18 cellular contexts compared by ENCODE assay signal in the genomic region with DNA sequence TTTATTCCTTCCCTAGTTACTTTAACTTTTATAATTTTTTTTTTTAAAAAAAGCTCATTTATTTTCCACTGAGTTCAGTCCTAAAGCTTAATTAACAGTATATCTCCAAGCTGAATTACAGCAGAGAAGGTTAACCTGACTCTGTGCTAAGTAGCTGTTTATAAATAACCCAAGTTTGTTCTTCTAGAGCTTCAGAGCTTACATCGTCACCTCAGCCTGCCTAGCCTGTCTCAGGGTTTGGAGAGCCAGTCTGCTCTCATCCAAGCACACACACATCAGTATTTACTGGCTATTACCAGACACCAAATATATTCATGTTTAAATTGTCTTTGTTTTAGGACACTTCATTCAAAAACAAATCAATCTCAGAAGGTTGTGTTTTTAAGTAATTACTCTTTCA.
A peak's percentile ranks its signal among the peaks of the same experiment; 100 is the strongest.
DNase-seq lines count a peak whose midpoint lies in the region; ATAC-seq, FAIRE-seq and TF ChIP-seq lines count a peak whose summit lies in the region.
"Had no signal": no experiment of that assay in that cellular context is flagged by ENCODE, and none has a peak within 500 bp of the region (broad histone marks: within the 10 kb centered on the region; RNA-seq: fewer than 3 reads in every experiment).

No MANE protein-coding gene starts in this region.

- no peak overlapping the region for H3K4ac ChIP-seq in H1 (replicated peaks; ENCODE audit: insufficient read length, low read depth, low read length)

- no peak overlapping the region for H3K9ac ChIP-seq in H1 (replicated peaks in 1 of 4; ENCODE audit: extremely low read depth in 1 of 4, low read depth in 3 of 4, low read length in 3 of 4)
- H3K9ac ChIP-seq: BLaER1, GM23248 had no signal

- no peak overlapping the region for H2AFZ ChIP-seq in H1 (ENCODE audit: low read length)
- H2AFZ ChIP-seq: GM23248 had no signal

- H3K4me2 ChIP-seq in H1 (ENCODE audit: insufficient read depth in 1 of 2, low read depth in 2 of 2, low read length in 2 of 2): no peak overlapping the region
- H3K4me2 ChIP-seq: BLaER1 had no signal

- peaks cover 0 to 7% (median 0%) of the 10 kb centered on the region in 4 experiments; a peak in 2 of 7 replicates for H3K4me1 ChIP-seq in H1 (replicated peaks in 1 of 4; ENCODE audit: control insufficient read depth in 3 of 4, insufficient read depth in 4 of 4, low read length in 3 of 4)
- no peaks in the 10 kb centered on the region for H3K4me1 ChIP-seq in psoas muscle
- H3K4me1 ChIP-seq in adrenal gland (replicated peaks in 1 of 2): no peaks in the 10 kb centered on the region
- H3K4me1 ChIP-seq: BLaER1 had no signal

- H2AK5ac ChIP-seq in H1 (ENCODE audit: low read depth, low read length): no peak overlapping the region

- H2BK5ac ChIP-seq in H1 (ENCODE audit: low read depth, low read length): no peak overlapping the region

- TF ChIP-seq RAD21 in H1 (IDR thresholded peaks at IDR 0.05 in 1 of 2, conservative IDR thresholded peaks at IDR 0.05 in 1 of 2; ENCODE audit: low read depth in 2 of 2, low read length in 2 of 2): no peak

- H3K9me3 ChIP-seq in H1 (ENCODE audit: insufficient read depth in 2 of 2, low read depth in 1 of 2, low read length in 1 of 2) (no peaks in the 10 kb centered on the region), psoas muscle (no peaks in the 10 kb centered on the region), adrenal gland (replicated peaks in 1 of 3) (no peaks in the 10 kb centered on the region)
- H3K9me3 ChIP-seq: BLaER1 had no signal

- H4K20me1 ChIP-seq in H1 (replicated peaks in 1 of 2; ENCODE audit: control insufficient read depth in 1 of 2, insufficient read depth in 2 of 2, low read length in 2 of 2): no peaks in the 10 kb centered on the region
- H4K20me1 ChIP-seq: BLaER1 had no signal

- H2BK15ac ChIP-seq in H1 (ENCODE audit: low read length): no peak overlapping the region

- intact Hi-C loops in Right ventricle myocardium inferior (cut with DNase I): no loop called here
- intact Hi-C loops in cardiac septum (cut with DNase I): no loop called here
- intact Hi-C loops in left ventricle myocardium superior (cut with micrococcal nuclease): no loop called here
- intact Hi-C loops in psoas muscle (cut with DNase I): no loop called here
- intact Hi-C loops in adrenal gland (cut with DNase I): no loop called here

- H4K91ac ChIP-seq in H1 (replicated peaks; ENCODE audit: insufficient read length, low read length): no peak overlapping the region

- no peak overlapping the region for H3K56ac ChIP-seq in H1 (replicated peaks; ENCODE audit: insufficient read length, low read depth, low read length)

- 88% methylated on average over 1 of the region's 1 CpG; no CpG with 5 or more reads in 1 of the 2 experiments for WGBS in H1 (ENCODE audit: extremely low coverage in 1 of 2, insufficient coverage in 1 of 2, insufficient read length in 1 of 2, insufficient replicate concordance in 2 of 2, low coverage in 1 of 2, low lambda C conversion rate in 2 of 2, missing lambda C conversion rate in 1 of 2), 2 experiments
- WGBS in psoas muscle, 3 donors: 37 to 56% (median 41%) methylated on average over 1 of the region's 1 CpG
- WGBS in adrenal gland, 4 donors: 90 to 100% (median 97%) methylated on average over 1 of the region's 1 CpG

- H2BK12ac ChIP-seq in H1 (ENCODE audit: low read depth, low read length): no peak overlapping the region

- no peak overlapping the region for H3K18ac ChIP-seq in H1 (ENCODE audit: extremely low read depth, low read length)

- no peak overlapping the region for H3K14ac ChIP-seq in H1 (ENCODE audit: insufficient read length)

- CTCF ChIA-PET in H1 (lab: Charles Lee; ENCODE audit: partially characterized antibody): no interaction called here

- H3K27me3 ChIP-seq in H1 (replicated peaks in 1 of 4; ENCODE audit: control insufficient read depth in 3 of 4, extremely low read depth in 1 of 4, insufficient read depth in 3 of 4, low read length in 3 of 4): no peaks in the 10 kb centered on the region
- H3K27me3 ChIP-seq in psoas muscle (ENCODE audit: insufficient read depth in 3 of 3, low read length in 2 of 3): no peaks in the 10 kb centered on the region
- no peaks in the 10 kb centered on the region for H3K27me3 ChIP-seq in adrenal gland
- H3K27me3 ChIP-seq: BLaER1 had no signal

- no peak overlapping the region for H3K4me3 ChIP-seq in H1 (ENCODE audit: extremely low read depth in 1 of 4, insufficient read depth in 2 of 4, low read depth in 3 of 4, low read length in 4 of 4)
- no peak overlapping the region for H3K4me3 ChIP-seq in psoas muscle
- H3K4me3 ChIP-seq in adrenal gland: no peak overlapping the region
- H3K4me3 ChIP-seq: BLaER1, GM12878, GM23248 had no signal

- H3K23me2 ChIP-seq in H1 (ENCODE audit: low read depth, low read length): no peaks in the 10 kb centered on the region

- no peak overlapping the region for H4K5ac ChIP-seq in H1 (ENCODE audit: insufficient read length, low read depth, low read length)

- no peak overlapping the region for H2BK20ac ChIP-seq in H1 (ENCODE audit: low read length)

- POLR2A ChIA-PET in H1 (lab: Charles Lee; ENCODE audit: partially characterized antibody): no interaction called here

- no peaks in the 10 kb centered on the region for H3K79me1 ChIP-seq in H1 (ENCODE audit: low read depth, low read length)

- no peak overlapping the region for H3K23ac ChIP-seq in H1 (ENCODE audit: insufficient read length)

- DNase-seq in Right ventricle myocardium inferior (ENCODE audit: missing footprints): no peak
- no peak for DNase-seq in cardiac septum (ENCODE audit: low spot score)
- no peak for DNase-seq in H1 (ENCODE audit: low read depth in 1 of 2, low spot score in 2 of 2)
- DNase-seq in left ventricle myocardium superior: no peak
- no peak for DNase-seq in psoas muscle
- no peak for DNase-seq in adrenal gland
- DNase-seq: 8988T; Calu3; CD4-positive, alpha-beta memory T cell; DMS 273 treated with DMSO at 0.1 percent for 48 hours; DMS53; DND-41; EL; GM23248; HCEC 1CT had no signal

- TF ChIP-seq POLR2A in H1 (IDR thresholded peaks at IDR 0.05; ENCODE audit: control extremely low read depth in 1 of 2, low read depth in 2 of 2, low read length in 2 of 2): no peak
- TF ChIP-seq POLR2A in adrenal gland (IDR thresholded peaks at IDR 0.05): no peak

- TF ChIP-seq CTCF in H1 (IDR thresholded peaks at IDR 0.05; ENCODE audit: control extremely low read depth in 1 of 3, insufficient read depth in 1 of 3, low read depth in 1 of 3, low read length in 3 of 3) (no peak), psoas muscle (IDR thresholded peaks at IDR 0.05) (no peak), adrenal gland (IDR thresholded peaks at IDR 0.05) (no peak)

- no peak overlapping the region for H2BK120ac ChIP-seq in H1 (replicated peaks; ENCODE audit: low read depth, low read length)

- no peak overlapping the region for H4K8ac ChIP-seq in H1 (ENCODE audit: extremely low read depth, insufficient read depth, low read length)

- H3K79me2 ChIP-seq in H1 (ENCODE audit: control insufficient read depth in 1 of 2, insufficient read depth in 2 of 2, low read length in 2 of 2): no peaks in the 10 kb centered on the region

- peak; percentile 45 for FAIRE-seq in H1 (lab: Jason Lieb, UNC)

- ATAC-seq in Right ventricle myocardium inferior (peak; percentile 80), left ventricle myocardium superior (peak; percentile 94), psoas muscle (peak; percentile 49 to 71 (median 54)), GM18498 (IDR thresholded peaks at IDR 0.05; ENCODE audit: unreplicated experiment) (no peak)
- ATAC-seq: GM12878 had no signal

- no peak for TF ChIP-seq EP300 in H1 (IDR thresholded peaks at IDR 0.05; ENCODE audit: borderline replicate concordance in 1 of 2, low read depth in 2 of 2, low read length in 2 of 2)

- H3K36me3 ChIP-seq in H1 (ENCODE audit: control insufficient read depth in 2 of 4, insufficient read depth in 4 of 4, low read length in 3 of 4) (no peaks in the 10 kb centered on the region), psoas muscle (ENCODE audit: insufficient read depth in 1 of 2, low read depth in 1 of 2) (no peaks in the 10 kb centered on the region), adrenal gland (replicated peaks in 1 of 2) (no peaks in the 10 kb centered on the region)
- H3K36me3 ChIP-seq: BLaER1 had no signal

- no peak overlapping the region for H3K27ac ChIP-seq in H1 (ENCODE audit: low read depth, low read length)
- no peak overlapping the region for H3K27ac ChIP-seq in psoas muscle
- no peak overlapping the region for H3K27ac ChIP-seq in adrenal gland
- H3K27ac ChIP-seq: BLaER1, GM23248 had no signal

TF ChIP-seq in H1, 55 proteins besides CTCF, POLR2A, EP300 and RAD21:
- no peak for TF ChIP-seq BACH1 (IDR thresholded peaks at IDR 0.05; ENCODE audit: low read length)
TF ChIP-seq in H1: peak in this region for 0.
